In the genomic region with DNA sequence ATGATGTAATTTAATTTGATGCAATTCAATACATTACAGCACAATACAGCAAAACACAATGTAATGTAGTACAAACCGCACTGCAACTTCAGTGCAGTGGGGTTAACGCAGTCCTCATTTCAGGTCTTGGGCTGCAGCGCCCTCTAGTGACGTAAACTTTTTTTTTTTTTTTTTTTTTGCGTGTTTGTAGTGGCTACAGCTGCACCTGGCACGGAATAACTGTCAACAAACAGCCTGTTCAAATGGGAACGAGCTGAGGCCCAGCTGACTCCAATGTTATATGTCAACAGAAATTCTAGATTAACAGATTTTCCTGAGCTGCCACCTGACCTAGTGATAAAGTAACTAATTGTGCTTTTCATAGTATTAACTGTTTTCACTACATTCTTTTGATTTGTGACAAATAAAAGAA, we compare ENCODE assay signal across 8 cellular contexts. TPM values are rescaled to one million over a fixed set of nuclear protein-coding genes. Genes with fewer than 3 reads are reported as not detected.
A peak's percentile ranks its signal among the peaks of the same experiment; 100 is the strongest.
DNase-seq lines count a peak whose midpoint lies in the region; ATAC-seq and TF ChIP-seq lines count a peak whose summit lies in the region.

No MANE protein-coding gene starts in this region.

- intact Hi-C loops in activated B cell treated with CpG ODN at 0.5 μM for 24 hours (cut with micrococcal nuclease) (loop anchor here (1.0 to 10.0 kb wide), 8 partner anchors 60 to 1356 kb away; partner anchors contain the start of genes AFP and ANKRD17), left ventricle myocardium superior (cut with micrococcal nuclease) (no loop called here), spleen (cut with DNase I; ENCODE audit: low total_unique reads) (loop anchor here (10.0 kb wide), 1 partner anchor 79 kb away; no protein-coding TSS in a partner anchor)

- TF ChIP-seq CTCF in activated B cell treated with CpG ODN at 0.5 μM for 24 hours (IDR thresholded peaks at IDR 0.05), result peak; percentile 52
- TF ChIP-seq CTCF in spleen (IDR thresholded peaks at IDR 0.05 in 8 of 11, conservative IDR thresholded peaks at IDR 0.05 in 3 of 11), result peak in 8 of 11 experiments; percentile 6 to 52 (median 25)

- TF ChIP-seq POLR2A in spleen (IDR thresholded peaks at IDR 0.05), result no peak

- H3K36me3 ChIP-seq in spleen, result no peaks in the 10 kb centered on the region

- H3K27me3 Mint-ChIP-seq in activated B cell treated with CpG ODN at 0.5 μM for 24 hours, result no peaks in the 10 kb centered on the region

- no peaks in the 10 kb centered on the region for H3K9me3 Mint-ChIP-seq in activated B cell treated with CpG ODN at 0.5 μM for 24 hours

- H3K27ac ChIP-seq in spleen, result no peak overlapping the region

- CTCF ChIA-PET in activated B cell treated with CpG ODN at 0.5 μM for 24 hours (lab: Charles Lee), result interaction anchor here (0.6 to 5.5 kb wide), 7 partner anchors 9 to 553 kb away, joined by 3 to 100 read pairs (median 8); no protein-coding TSS in a partner anchor

- peaks cover 0 to 5% (median 0%) of the 10 kb centered on the region in 7 donors for H3K27me3 ChIP-seq in spleen (replicated peaks in 1 of 7)

- H3K4me1 Mint-ChIP-seq in activated B cell treated with CpG ODN at 0.5 μM for 24 hours, result no peaks in the 10 kb centered on the region

- H3K4me3 ChIP-seq in spleen, result no peak overlapping the region

- H3K27ac Mint-ChIP-seq in activated B cell treated with CpG ODN at 0.5 μM for 24 hours, result no peak overlapping the region

- no peak overlapping the region for H3K4me3 Mint-ChIP-seq in activated B cell treated with CpG ODN at 0.5 μM for 24 hours

- H3K9me3 ChIP-seq in spleen, result no peaks in the 10 kb centered on the region

- DNase-seq in D341Med (ENCODE audit: low spot score), result peak; percentile 74
- peak; percentile 56 for DNase-seq in NCI-H2107 treated with DMSO at 0.1 percent for 48 hours (lab: John Stamatoyannopoulos, UW; ENCODE audit: unreplicated experiment)
- no peak for DNase-seq in activated B cell treated with CpG ODN at 0.5 μM for 24 hours
- DNase-seq in left ventricle myocardium superior, result no peak
- no peak for DNase-seq in spleen
- no peak for DNase-seq in activated T-cell treated with anti-CD3 and anti-CD28 coated beads, Interleukin-2, amount 50 U/mL, for 48 hours

- no peaks in the 10 kb centered on the region for H3K36me3 Mint-ChIP-seq in activated B cell treated with CpG ODN at 0.5 μM for 24 hours (ENCODE audit: low read depth)

- POLR2A ChIA-PET in activated B cell treated with CpG ODN at 0.5 μM for 24 hours (lab: Charles Lee), result no interaction called here

- peaks cover 0 to 6% (median 0%) of the 10 kb centered on the region in 6 donors for H3K4me1 ChIP-seq in spleen

- 1 to 3% (median 1%) methylated on average over 7 of the region's 7 CpGs for WGBS in spleen, 5 donors

- peak; percentile 90 for ATAC-seq in GM18909 (IDR thresholded peaks at IDR 0.05; ENCODE audit: poor library complexity, unreplicated experiment)
- peak; percentile 74 for ATAC-seq in HG03095 (IDR thresholded peaks at IDR 0.05; ENCODE audit: unreplicated experiment)
- ATAC-seq in activated B cell treated with CpG ODN at 0.5 μM for 24 hours (ENCODE audit: low read depth), result peak; percentile 47
- ATAC-seq in left ventricle myocardium superior, result peak; percentile 59

RNA-seq across cellular contexts. Expression of gene RASSF6, which starts 33.5 kb away (rescaled TPM):
- total RNA-seq in activated B cell treated with CpG ODN at 0.5 μM for 24 hours (4.0 TPM in 2 replicates), left ventricle myocardium superior (not detected), spleen (1 to 10 TPM in 1 of 7 donors, under 1 TPM in 6; 0.20 to 1.3 (median 0.30) TPM)
- under 1 TPM; 0.09 to 0.41 (median 0.22) TPM for polyA plus RNA-seq in spleen

Comparison
In these comparisons a context has a peak if more than half of its experiments do, and no peak if none do; other contexts are left out.
1. DNase-seq: peak in D341Med (single experiment) and NCI-H2107 treated with DMSO at 0.1 percent for 48 hours (single experiment); none in activated B cell treated with CpG ODN at 0.5 μM for 24 hours (single experiment), left ventricle myocardium superior (single experiment), spleen (single experiment) and activated T-cell treated with anti-CD3 and anti-CD28 coated beads, Interleukin-2, amount 50 U/mL, for 48 hours (0 of 2).
2. Peak in every context shown above with its lines, with median percentiles within 50 percentile points of each other: ATAC-seq.